8 cellular contexts compared by ENCODE assay signal in the genomic region with DNA sequence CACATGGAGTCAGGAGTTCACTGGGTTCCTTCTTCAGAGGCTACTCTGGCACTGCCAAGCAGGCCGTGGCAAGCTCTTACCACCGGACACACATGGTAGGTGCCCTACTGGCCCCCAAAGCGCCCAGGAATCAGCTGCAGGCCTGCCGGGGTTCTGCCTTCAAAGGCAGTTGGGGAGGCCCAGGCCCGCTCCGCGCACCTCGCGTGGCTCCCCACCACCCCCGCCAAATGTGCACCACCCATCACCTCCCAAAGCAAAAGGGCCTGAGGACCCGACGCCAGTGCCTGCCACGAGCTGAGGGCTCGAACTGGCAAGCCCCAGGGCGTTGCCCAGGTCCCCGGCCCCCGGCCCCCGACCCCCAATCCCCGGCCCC. TPM values are rescaled to one million over a fixed set of nuclear protein-coding genes. Genes with fewer than 3 reads are reported as not detected.
A peak's percentile ranks its signal among the peaks of the same experiment; 100 is the strongest.
DNase-seq lines count a peak whose midpoint lies in the region; ATAC-seq, FAIRE-seq and TF ChIP-seq lines count a peak whose summit lies in the region.

No MANE protein-coding gene starts in this region.

- H3F3A ChIP-seq in PC-9 (ENCODE audit: insufficient read depth, low read depth), result no peaks in the 10 kb centered on the region

- BruUV-seq in PC-9 (replicated peaks; lab: Mats Ljungman, UMichigan), result no TSS peak

- POLR2A ChIA-PET in PC-9 (lab: Charles Lee; ENCODE audit: unreplicated experiment), result interaction anchor here (0.7 kb wide), 1 partner anchor 1212 kb away, joined by 4 read pairs; no protein-coding TSS in a partner anchor

- H3K9ac ChIP-seq in muscle layer of colon (ENCODE audit: low read length), result no peak overlapping the region

- H3K27ac Mint-ChIP-seq in chondrocyte (ENCODE audit: unreplicated experiment), result no peak overlapping the region

- H3K27me3 ChIP-seq in PC-9 (ENCODE audit: insufficient read depth, low read depth) (no peaks in the 10 kb centered on the region), muscle layer of colon (ENCODE audit: control insufficient read depth in 1 of 2, insufficient read depth in 2 of 2, low read length in 2 of 2) (no peaks in the 10 kb centered on the region), transverse colon (no peaks in the 10 kb centered on the region)

- peak overlapping the region; percentile 79 for H3K4me2 ChIP-seq in PC-9

- H3K4me1 ChIP-seq in PC-9 (replicated peaks; ENCODE audit: insufficient read depth), result peaks cover 12% of the 10 kb centered on the region; the same call in 1 of the 2 replicates
- peaks cover 15% of the 10 kb centered on the region for H3K4me1 ChIP-seq in muscle layer of colon (ENCODE audit: insufficient read depth, low read length)
- H3K4me1 ChIP-seq in transverse colon, result peaks cover 0 to 17% (median 14%) of the 10 kb centered on the region in 4 donors

- H3K4me3 ChIP-seq in AG10803 (ENCODE audit: low read length), result peak overlapping the region; percentile 72
- peak overlapping the region; percentile 76; the same call in 1 of the 2 replicates for H3K4me3 ChIP-seq in PC-9
- H3K4me3 ChIP-seq in muscle layer of colon (ENCODE audit: low read depth in 1 of 2, low read length in 2 of 2), result peak overlapping the region; percentile 33 to 79
- H3K4me3 ChIP-seq in transverse colon, result peak overlapping the region; percentile 80 to 92 (median 86)

- no peak for DNase-seq in AG10803 (ENCODE audit: low read depth)
- DNase-seq in PC-9, result peak in 1 of 2 experiments; percentile 8
- no peak for DNase-seq in chondrocyte (ENCODE audit: low spot score)
- DNase-seq in transverse colon, result no peak
- DNase-seq in HTR-8/SVneo (ENCODE audit: insufficient read length, low spot score), result no peak
- no peak for DNase-seq in KBM-7

- TF ChIP-seq POLR2A in transverse colon (IDR thresholded peaks at IDR 0.05), result no peak

- H3K9me3 ChIP-seq in PC-9 (ENCODE audit: insufficient read depth, low read depth) (no peaks in the 10 kb centered on the region), muscle layer of colon (ENCODE audit: low read length) (no peaks in the 10 kb centered on the region), transverse colon (no peaks in the 10 kb centered on the region)

- CTCF ChIA-PET in PC-9 (lab: Charles Lee), result interaction anchor here (0.5 kb wide), 1 partner anchor 371 kb away, joined by 3 read pairs; no protein-coding TSS in a partner anchor

- no peak for TF ChIP-seq CTCF in AG10803 (conservative IDR thresholded peaks at IDR 0.05; ENCODE audit: low read length)
- no peak for TF ChIP-seq CTCF in PC-9 (conservative IDR thresholded peaks at IDR 0.05)
- no peak for TF ChIP-seq CTCF in chondrocyte (IDR thresholded peaks at IDR 0.05)
- TF ChIP-seq CTCF in transverse colon (IDR thresholded peaks at IDR 0.05), result no peak

- TF ChIP-seq EP300 in transverse colon (IDR thresholded peaks at IDR 0.05; ENCODE audit: low read depth), result no peak

- H3K27ac ChIP-seq in PC-9 (no peak overlapping the region), muscle layer of colon (ENCODE audit: low read depth, low read length) (no peak overlapping the region), transverse colon (peak overlapping the region in 1 of 4 donors; percentile 80)

- FAIRE-seq in HTR-8/SVneo (lab: Jason Lieb, UNC), result no peak

- H3K4me3 Mint-ChIP-seq in chondrocyte (ENCODE audit: unreplicated experiment), result peak overlapping the region; percentile 70

- H3K79me2 ChIP-seq in PC-9 (ENCODE audit: low read depth), result peaks cover 17% of the 10 kb centered on the region

- intact Hi-C loops in PC-9 (cut with micrococcal nuclease; ENCODE audit: unreplicated experiment), result no loop called here
- intact Hi-C loops in transverse colon (cut with DNase I; ENCODE audit: low total_unique reads), result no loop called here

- no peaks in the 10 kb centered on the region for H3K36me3 Mint-ChIP-seq in chondrocyte (ENCODE audit: low read depth)

- ATAC-seq in GM18511 (IDR thresholded peaks at IDR 0.05; ENCODE audit: unreplicated experiment), result no peak

- H3K9me2 ChIP-seq in PC-9 (ENCODE audit: insufficient read depth), result no peaks in the 10 kb centered on the region

- no peaks in the 10 kb centered on the region for H3K27me3 Mint-ChIP-seq in chondrocyte (ENCODE audit: low read depth)

- H3K36me3 ChIP-seq in PC-9 (ENCODE audit: low read depth) (no peaks in the 10 kb centered on the region), muscle layer of colon (ENCODE audit: insufficient read depth, low read length) (no peaks in the 10 kb centered on the region), transverse colon (no peaks in the 10 kb centered on the region)

- 0 out of 2 replicates have a peak overlapping the region, but pooled peaks have one; percentile 72 for H2AFZ ChIP-seq in PC-9

- no peaks in the 10 kb centered on the region for H3K9me3 Mint-ChIP-seq in chondrocyte (ENCODE audit: low read depth)

- H4K20me1 ChIP-seq in PC-9 (ENCODE audit: insufficient read depth), result no peaks in the 10 kb centered on the region

- peaks cover 11% of the 10 kb centered on the region for H3K4me1 Mint-ChIP-seq in chondrocyte (ENCODE audit: low read depth)

- in situ Hi-C loops in transverse colon (cut with MboI; ENCODE audit: low pct_ligation_motif_present in 1 of 4, low pct_unique_long_range_greater_than_20kb in 1 of 4, low sequenced_read_pairs in 3 of 4), result no loop called here
- in situ Hi-C loops in KBM-7 (cut with MboI; ENCODE audit: low pct_unique_long_range_greater_than_20kb, low sequenced_read_pairs), result no loop called here

- WGBS in transverse colon (ENCODE audit: low coverage in 1 of 2), 2 donors, result 28% methylated on average over 19 of the region's 19 CpGs; no CpG with 5 or more reads in 1 of the 2 donors

RNA-seq across cellular contexts. Expression of a gene that starts 0.7 kb away (rescaled TPM):
- total RNA-seq in PC-9 (2021), result 17.2 and 17.9 TPM in 2 replicates
- total RNA-seq in chondrocyte, result 14.0 to 17.3 TPM (median 14.3 TPM) in 3 replicates
- 1 to 10 TPM; 3.2 to 7.8 (median 5.9) TPM for total RNA-seq in transverse colon
